In the genomic region with DNA sequence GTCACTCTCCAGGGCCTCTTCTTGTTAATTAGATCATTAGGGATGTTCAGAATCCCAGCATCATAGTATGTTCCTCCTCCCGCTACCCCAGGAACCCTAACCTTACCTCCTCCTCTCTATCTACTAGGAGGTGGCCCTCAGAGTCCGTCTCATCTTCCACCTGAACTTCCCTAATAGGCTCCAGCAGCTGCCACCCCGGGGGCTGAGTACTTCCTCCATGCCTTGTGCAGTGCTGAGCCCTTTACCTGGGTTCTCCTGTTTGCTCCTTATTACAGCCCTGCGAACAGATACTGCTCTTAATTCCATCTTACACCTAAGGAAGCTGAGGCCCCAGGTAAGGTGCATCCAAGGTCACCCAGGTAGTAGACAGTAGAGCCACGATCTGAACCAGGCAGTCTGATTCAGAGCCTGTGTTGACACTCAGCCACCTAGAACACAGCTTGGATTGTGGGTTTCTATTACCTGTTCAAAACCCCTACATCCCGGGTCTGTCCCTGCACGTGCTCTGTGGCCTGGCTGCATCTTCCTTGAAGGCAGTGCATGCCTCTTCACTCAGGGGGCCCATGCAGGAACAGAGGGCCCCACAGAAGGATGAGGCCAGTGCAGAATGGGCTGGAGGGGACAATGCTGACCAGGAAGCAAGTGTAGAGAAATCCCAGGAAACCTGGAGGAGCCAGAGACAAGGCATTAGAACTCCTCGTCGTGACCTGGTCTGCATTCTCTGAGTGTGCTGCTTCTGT, we compare ENCODE assay signal across 24 cellular contexts. TPM values are rescaled to one million over a fixed set of nuclear protein-coding genes. Genes with fewer than 3 reads are reported as not detected.
DNase-seq lines count a peak whose midpoint lies in the region; ATAC-seq lines count a peak whose summit lies in the region.
"Had no signal": no experiment of that assay in that cellular context is flagged by ENCODE, and none has a peak within 500 bp of the region (broad histone marks: within the 10 kb centered on the region; RNA-seq: fewer than 3 reads in every experiment).

No MANE protein-coding gene starts in this region.

- no peak for ATAC-seq in CD4-positive, CD25-positive, alpha-beta regulatory T cell (ENCODE audit: low read depth in 2 of 2)
- no peak for ATAC-seq in naive thymus-derived CD8-positive, alpha-beta T cell
- ATAC-seq: psoas muscle, SK-N-SH treated with all-trans-retinoic acid at 6 μM for 48 hours, upper lobe of right lung, WTC11 had no signal

- no peaks in the 10 kb centered on the region for H3K9me3 ChIP-seq in CD4-positive, CD25-positive, alpha-beta regulatory T cell (ENCODE audit: control insufficient read depth in 2 of 2, low read length in 2 of 2)
- H3K9me3 ChIP-seq: esophagus squamous epithelium, neutrophil, psoas muscle, upper lobe of right lung had no signal

- intact Hi-C loops in activated T-helper 1 cell treated with anti-CD3 and anti-CD28 coated beads, Interleukin-12 subunit alpha, Interleukin-12 subunit beta, Interleukin-2, Interleukin-4 antibody, amounts not matched to agents 30 ng/mL and 10 ng/mL and 1 ng/mL, durations not matched to agents 14 hours and 24 hours and 36 hours (cut with micrococcal nuclease) = no loop called here

- DNase-seq in T-helper 2 cell treated with Interferon-gamma antibody and Interleukin-4, amounts not matched to agents 5 μg/mL and 100 μg/mL, for 36 hours (ENCODE audit: low spot score) = no peak
- DNase-seq in T-helper 2 cell (no peak), NCI-H2227 (lab: John Stamatoyannopoulos, UW; ENCODE audit: unreplicated experiment) (no peak), hepatic stellate cell (ENCODE audit: low spot score) (no peak), GDM1 (lab: John Stamatoyannopoulos, UW) (no peak)
- DNase-seq in CD4-positive, CD25-positive, alpha-beta regulatory T cell = peak in 1 of 3 donors; percentile 25
- no peak for DNase-seq in activated T-helper 1 cell treated with anti-CD3 and anti-CD28 coated beads, Interleukin-12 subunit alpha, Interleukin-12 subunit beta, Interleukin-2, Interleukin-4 antibody, amounts not matched to agents 30 ng/mL and 10 ng/mL and 1 ng/mL, durations not matched to agents 14 hours and 24 hours and 36 hours (ENCODE audit: low spot score)
- peak in 2 of 10 donors; percentile 11 to 12 for DNase-seq in naive thymus-derived CD8-positive, alpha-beta T cell
- DNase-seq: 8988T; brain microvascular endothelial cell; DMS53; effector CD8-positive, alpha-beta T cell; esophagus squamous epithelium; GF-D8; hippocampal formation; NCI-H1105 treated with DMSO at 0.1 percent for 48 hours; NCI-H2029 treated with DMSO at 0.1 percent for 48 hours; NCI-H345; psoas muscle; upper lobe of right lung had no signal

- H3K36me3 Mint-ChIP-seq in T-helper 2 cell treated with Interferon-gamma antibody and Interleukin-4, amounts not matched to agents 5 μg/mL and 100 μg/mL, for 36 hours (ENCODE audit: low read depth) = peaks cover 39% of the 10 kb centered on the region
- peaks cover 27% of the 10 kb centered on the region for H3K36me3 Mint-ChIP-seq in CD4-positive, CD25-positive, alpha-beta regulatory T cell
- H3K36me3 Mint-ChIP-seq in activated T-helper 1 cell treated with anti-CD3 and anti-CD28 coated beads, Interleukin-12 subunit alpha, Interleukin-12 subunit beta, Interleukin-2, Interleukin-4 antibody, amounts not matched to agents 30 ng/mL and 10 ng/mL and 1 ng/mL, durations not matched to agents 14 hours and 24 hours and 36 hours (ENCODE audit: low read depth) = peaks cover 9% of the 10 kb centered on the region
- H3K36me3 Mint-ChIP-seq in naive thymus-derived CD8-positive, alpha-beta T cell = peaks cover 3 to 15% (median 8%) of the 10 kb centered on the region in 3 donors
- H3K36me3 Mint-ChIP-seq: IgD-negative memory B cell had no signal

- H3K4me1 ChIP-seq in CD4-positive, CD25-positive, alpha-beta regulatory T cell (ENCODE audit: control insufficient read depth, insufficient read depth, low read length, poor library complexity, severe bottlenecking) = peaks cover 79% of the 10 kb centered on the region

- POLR2A ChIA-PET in naive thymus-derived CD8-positive, alpha-beta T cell (lab: Charles Lee) = interaction anchor here (0.7 kb wide), 2 partner anchors 9 to 931 kb away, joined by 3 to 8 read pairs; no protein-coding TSS in a partner anchor

- H3K4me1 Mint-ChIP-seq in T-helper 2 cell treated with Interferon-gamma antibody and Interleukin-4, amounts not matched to agents 5 μg/mL and 100 μg/mL, for 36 hours (ENCODE audit: low read depth) = peaks cover 61% of the 10 kb centered on the region
- peaks cover 27 to 90% (median 56%) of the 10 kb centered on the region in 4 donors for H3K4me1 Mint-ChIP-seq in CD4-positive, CD25-positive, alpha-beta regulatory T cell
- H3K4me1 Mint-ChIP-seq in activated T-helper 1 cell treated with anti-CD3 and anti-CD28 coated beads, Interleukin-12 subunit alpha, Interleukin-12 subunit beta, Interleukin-2, Interleukin-4 antibody, amounts not matched to agents 30 ng/mL and 10 ng/mL and 1 ng/mL, durations not matched to agents 14 hours and 24 hours and 36 hours (ENCODE audit: low read depth) = peaks cover 57% of the 10 kb centered on the region
- H3K4me1 Mint-ChIP-seq in naive thymus-derived CD8-positive, alpha-beta T cell = peaks cover 31 to 84% (median 74%) of the 10 kb centered on the region in 4 donors
- H3K4me1 Mint-ChIP-seq: WTC11 had no signal

- no peaks in the 10 kb centered on the region for H3K27me3 Mint-ChIP-seq in T-helper 2 cell treated with Interferon-gamma antibody and Interleukin-4, amounts not matched to agents 5 μg/mL and 100 μg/mL, for 36 hours (ENCODE audit: low read depth)
- no peaks in the 10 kb centered on the region for H3K27me3 Mint-ChIP-seq in CD4-positive, CD25-positive, alpha-beta regulatory T cell
- H3K27me3 Mint-ChIP-seq in activated T-helper 1 cell treated with anti-CD3 and anti-CD28 coated beads, Interleukin-12 subunit alpha, Interleukin-12 subunit beta, Interleukin-2, Interleukin-4 antibody, amounts not matched to agents 30 ng/mL and 10 ng/mL and 1 ng/mL, durations not matched to agents 14 hours and 24 hours and 36 hours (ENCODE audit: insufficient read depth) = no peaks in the 10 kb centered on the region
- H3K27me3 Mint-ChIP-seq in naive thymus-derived CD8-positive, alpha-beta T cell = no peaks in the 10 kb centered on the region
- H3K27me3 Mint-ChIP-seq: IgD-negative memory B cell had no signal

- H3K4me3 Mint-ChIP-seq in T-helper 2 cell treated with Interferon-gamma antibody and Interleukin-4, amounts not matched to agents 5 μg/mL and 100 μg/mL, for 36 hours = no peak overlapping the region
- H3K4me3 Mint-ChIP-seq in CD4-positive, CD25-positive, alpha-beta regulatory T cell = peak overlapping the region; percentile 7 to 76 (median 70)
- H3K4me3 Mint-ChIP-seq in activated T-helper 1 cell treated with anti-CD3 and anti-CD28 coated beads, Interleukin-12 subunit alpha, Interleukin-12 subunit beta, Interleukin-2, Interleukin-4 antibody, amounts not matched to agents 30 ng/mL and 10 ng/mL and 1 ng/mL, durations not matched to agents 14 hours and 24 hours and 36 hours = no peak overlapping the region
- H3K4me3 Mint-ChIP-seq in naive thymus-derived CD8-positive, alpha-beta T cell = peak overlapping the region; percentile 12 to 85 (median 72)
- H3K4me3 Mint-ChIP-seq: WTC11 had no signal

- H3K36me3 ChIP-seq in CD4-positive, CD25-positive, alpha-beta regulatory T cell (ENCODE audit: control insufficient read depth, insufficient read depth, low read length) = peaks cover 4% of the 10 kb centered on the region

- H3K9me3 Mint-ChIP-seq in T-helper 2 cell treated with Interferon-gamma antibody and Interleukin-4, amounts not matched to agents 5 μg/mL and 100 μg/mL, for 36 hours = no peaks in the 10 kb centered on the region
- H3K9me3 Mint-ChIP-seq in CD4-positive, CD25-positive, alpha-beta regulatory T cell = no peaks in the 10 kb centered on the region
- no peaks in the 10 kb centered on the region for H3K9me3 Mint-ChIP-seq in activated T-helper 1 cell treated with anti-CD3 and anti-CD28 coated beads, Interleukin-12 subunit alpha, Interleukin-12 subunit beta, Interleukin-2, Interleukin-4 antibody, amounts not matched to agents 30 ng/mL and 10 ng/mL and 1 ng/mL, durations not matched to agents 14 hours and 24 hours and 36 hours
- H3K9me3 Mint-ChIP-seq in naive thymus-derived CD8-positive, alpha-beta T cell = no peaks in the 10 kb centered on the region
- H3K9me3 Mint-ChIP-seq: IgD-negative memory B cell, WTC11 had no signal

- peak overlapping the region; percentile 76 for H3K27ac Mint-ChIP-seq in T-helper 2 cell treated with Interferon-gamma antibody and Interleukin-4, amounts not matched to agents 5 μg/mL and 100 μg/mL, for 36 hours
- H3K27ac Mint-ChIP-seq in CD4-positive, CD25-positive, alpha-beta regulatory T cell = peak overlapping the region; percentile 90 to 99 (median 96)
- H3K27ac Mint-ChIP-seq in activated T-helper 1 cell treated with anti-CD3 and anti-CD28 coated beads, Interleukin-12 subunit alpha, Interleukin-12 subunit beta, Interleukin-2, Interleukin-4 antibody, amounts not matched to agents 30 ng/mL and 10 ng/mL and 1 ng/mL, durations not matched to agents 14 hours and 24 hours and 36 hours = peak overlapping the region; percentile 14
- H3K27ac Mint-ChIP-seq in naive thymus-derived CD8-positive, alpha-beta T cell = peak overlapping the region; percentile 63 to 87 (median 78)
- H3K27ac Mint-ChIP-seq: WTC11 had no signal

- H3K27ac ChIP-seq in CD4-positive, CD25-positive, alpha-beta regulatory T cell (ENCODE audit: insufficient read depth, low read length, poor library complexity, severe bottlenecking) = peak overlapping the region; percentile 67
- H3K27ac ChIP-seq: brain microvascular endothelial cell, neutrophil, psoas muscle, upper lobe of right lung had no signal

- peak overlapping the region; percentile 65 for H3K4me3 ChIP-seq in CD4-positive, CD25-positive, alpha-beta regulatory T cell (ENCODE audit: low read depth, low read length)
- H3K4me3 ChIP-seq: esophagus squamous epithelium, psoas muscle, upper lobe of right lung had no signal

- no peaks in the 10 kb centered on the region for H3K27me3 ChIP-seq in CD4-positive, CD25-positive, alpha-beta regulatory T cell (ENCODE audit: control insufficient read depth, insufficient read depth, low read length)
- H3K27me3 ChIP-seq: brain microvascular endothelial cell, esophagus squamous epithelium, neutrophil, upper lobe of right lung had no signal

RNA-seq across cellular contexts. Expression of a gene that starts 51.4 kb away (rescaled TPM):
- 2.0 TPM for total RNA-seq in CD4-positive, CD25-positive, alpha-beta regulatory T cell
- polyA plus RNA-seq in CD4-positive, CD25-positive, alpha-beta regulatory T cell = under 1 TPM in 2 of 4 donors, not detected in 2; 0.05 to 0.22 TPM
- total RNA-seq in activated T-helper 1 cell treated with anti-CD3 and anti-CD28 coated beads, Interleukin-12 subunit alpha, Interleukin-12 subunit beta, Interleukin-2, Interleukin-4 antibody, amounts not matched to agents 30 ng/mL and 10 ng/mL and 1 ng/mL, durations not matched to agents 14 hours and 24 hours and 36 hours = 0.73 and 1.2 TPM in 2 replicates
- 1 to 10 TPM; 1.8 to 2.1 TPM for total RNA-seq in naive thymus-derived CD8-positive, alpha-beta T cell
- polyA plus RNA-seq in naive thymus-derived CD8-positive, alpha-beta T cell = under 1 TPM in 1 of 3 donors, not detected in 2; 0.18 TPM
- polyA plus RNA-seq: IgD-negative memory B cell had no signal

Comparison
In these comparisons a context has a peak if more than half of its experiments do, and no peak if none do; other contexts are left out.
1. H3K27ac Mint-ChIP-seq: peak in every context shown above with its lines; median percentile 96 in CD4-positive, CD25-positive, alpha-beta regulatory T cell; 78 in naive thymus-derived CD8-positive, alpha-beta T cell; 76 in T-helper 2 cell treated with Interferon-gamma antibody and Interleukin-4, amounts not matched to agents 5 μg/mL and 100 μg/mL, for 36 hours; 14 in activated T-helper 1 cell treated with anti-CD3 and anti-CD28 coated beads, Interleukin-12 subunit alpha, Interleukin-12 subunit beta, Interleukin-2, Interleukin-4 antibody, amounts not matched to agents 30 ng/mL and 10 ng/mL and 1 ng/mL, durations not matched to agents 14 hours and 24 hours and 36 hours.
2. H3K4me3 Mint-ChIP-seq: peak in CD4-positive, CD25-positive, alpha-beta regulatory T cell (4 of 4) and naive thymus-derived CD8-positive, alpha-beta T cell (10 of 10); none in T-helper 2 cell treated with Interferon-gamma antibody and Interleukin-4, amounts not matched to agents 5 μg/mL and 100 μg/mL, for 36 hours (single experiment) and activated T-helper 1 cell treated with anti-CD3 and anti-CD28 coated beads, Interleukin-12 subunit alpha, Interleukin-12 subunit beta, Interleukin-2, Interleukin-4 antibody, amounts not matched to agents 30 ng/mL and 10 ng/mL and 1 ng/mL, durations not matched to agents 14 hours and 24 hours and 36 hours (single experiment).